1 cellular context compared by ENCODE assay signal in the genomic region with DNA sequence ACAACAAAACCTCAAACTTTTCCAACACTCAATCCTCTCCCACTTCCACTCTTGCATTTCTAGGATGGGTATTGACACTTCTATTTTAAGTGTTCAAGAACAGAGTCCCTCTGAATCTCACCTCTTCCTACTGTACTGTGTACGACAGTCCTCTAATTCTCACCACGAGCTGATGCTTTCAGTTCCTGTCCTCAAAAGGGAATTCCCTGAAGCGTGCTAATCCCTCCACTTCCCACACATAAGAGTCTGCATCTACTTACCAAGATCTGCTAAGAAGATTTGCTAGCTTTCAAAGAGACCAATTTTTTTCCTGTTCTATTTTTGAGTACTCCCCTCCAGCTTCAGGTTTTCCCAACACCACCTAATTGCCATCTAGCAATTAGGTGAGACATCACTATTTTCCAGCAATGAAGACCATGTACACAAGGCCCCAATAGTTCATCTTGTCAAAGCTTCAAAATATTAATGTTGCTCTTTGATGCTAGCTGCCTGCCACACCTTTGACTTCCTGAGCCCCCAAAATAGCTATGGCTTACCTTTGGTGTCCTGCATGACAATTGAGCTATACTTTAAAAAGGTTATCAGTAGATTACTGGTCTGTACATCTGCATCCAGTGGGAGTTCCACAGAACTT.
A peak's percentile ranks its signal among the peaks of the same experiment; 100 is the strongest.
TF ChIP-seq lines count a peak whose summit lies in the region.

No MANE protein-coding gene starts in this region.

TF ChIP-seq in GM12878, 131 proteins besides CTCF, POLR2A, EP300 and RAD21 (continued from another document and continues in another):
- TF ChIP-seq EED (IDR thresholded peaks at IDR 0.05; ENCODE audit: low read depth): peak; percentile 99
- no peak for TF ChIP-seq POLR2AphosphoS2 (IDR thresholded peaks at IDR 0.05; ENCODE audit: low read depth, low read length)
- TF ChIP-seq BACH1 (IDR thresholded peaks at IDR 0.05; ENCODE audit: borderline replicate concordance): peak; percentile 80; the same call in 1 of the 2 replicates
- no peak for TF ChIP-seq LARP7 (IDR thresholded peaks at IDR 0.05)
- TF ChIP-seq SRF (IDR thresholded peaks at IDR 0.05; ENCODE audit: low read depth in 2 of 2, low read length in 2 of 2): peak in 1 of 2 experiments; percentile 74; a peak in 1 of 4 replicates
- no peak for TF ChIP-seq SMAD5 (IDR thresholded peaks at IDR 0.05; ENCODE audit: low read depth)
- 0 out of 2 replicates have a peak, but pooled peaks have one; percentile 19 for TF ChIP-seq TAF1 (IDR thresholded peaks at IDR 0.05; ENCODE audit: borderline replicate concordance, low read depth, low read length)
- TF ChIP-seq TBL1XR1 (IDR thresholded peaks at IDR 0.05; ENCODE audit: low read depth, low read length): peak; percentile 86
- peak in 1 of 2 experiments; percentile 93; a peak in 2 of 4 replicates for TF ChIP-seq CEBPB (IDR thresholded peaks at IDR 0.05; ENCODE audit: borderline replicate concordance in 1 of 2, low read depth in 2 of 2, low read length in 2 of 2)
- TF ChIP-seq ZNF384 (IDR thresholded peaks at IDR 0.05; ENCODE audit: borderline replicate concordance, low read depth, low read length): no peak; the same call in 1 of the 2 replicates
- TF ChIP-seq TCF7 (IDR thresholded peaks at IDR 0.05; ENCODE audit: borderline replicate concordance): peak; percentile 67
- peak; percentile 78; the same call in 1 of the 2 replicates for TF ChIP-seq ZBED1 (IDR thresholded peaks at IDR 0.05; ENCODE audit: borderline replicate concordance)
- no peak for TF ChIP-seq CBX3 (IDR thresholded peaks at IDR 0.05; ENCODE audit: borderline replicate concordance, low read depth)
- TF ChIP-seq, protein P1, sequence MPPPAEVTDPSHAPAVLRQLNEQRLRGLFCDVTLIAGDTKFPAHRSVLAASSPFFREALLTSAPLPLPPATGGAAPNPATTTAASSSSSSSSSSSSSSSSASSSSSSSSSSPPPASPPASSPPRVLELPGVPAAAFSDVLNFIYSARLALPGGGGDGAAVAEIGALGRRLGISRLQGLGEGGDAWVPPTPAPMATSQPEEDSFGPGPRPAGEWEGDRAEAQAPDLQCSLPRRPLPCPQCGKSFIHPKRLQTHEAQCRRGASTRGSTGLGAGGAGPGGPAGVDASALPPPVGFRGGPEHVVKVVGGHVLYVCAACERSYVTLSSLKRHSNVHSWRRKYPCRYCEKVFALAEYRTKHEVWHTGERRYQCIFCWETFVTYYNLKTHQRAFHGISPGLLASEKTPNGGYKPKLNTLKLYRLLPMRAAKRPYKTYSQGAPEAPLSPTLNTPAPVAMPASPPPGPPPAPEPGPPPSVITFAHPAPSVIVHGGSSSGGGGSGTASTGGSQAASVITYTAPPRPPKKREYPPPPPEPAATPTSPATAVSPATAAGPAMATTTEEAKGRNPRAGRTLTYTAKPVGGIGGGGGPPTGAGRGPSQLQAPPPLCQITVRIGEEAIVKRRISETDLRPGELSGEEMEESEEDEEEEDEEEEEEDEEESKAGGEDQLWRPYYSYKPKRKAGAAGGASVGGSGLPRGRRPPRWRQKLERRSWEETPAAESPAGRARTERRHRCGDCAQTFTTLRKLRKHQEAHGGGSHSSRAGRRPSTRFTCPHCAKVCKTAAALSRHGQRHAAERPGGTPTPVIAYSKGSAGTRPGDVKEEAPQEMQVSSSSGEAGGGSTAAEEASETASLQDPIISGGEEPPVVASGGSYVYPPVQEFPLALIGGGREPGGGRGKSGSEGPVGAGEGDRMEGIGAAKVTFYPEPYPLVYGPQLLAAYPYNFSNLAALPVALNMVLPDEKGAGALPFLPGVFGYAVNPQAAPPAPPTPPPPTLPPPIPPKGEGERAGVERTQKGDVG (CRISPR knock-in tag; IDR thresholded peaks at IDR 0.05): no peak
- TF ChIP-seq, protein P2, sequence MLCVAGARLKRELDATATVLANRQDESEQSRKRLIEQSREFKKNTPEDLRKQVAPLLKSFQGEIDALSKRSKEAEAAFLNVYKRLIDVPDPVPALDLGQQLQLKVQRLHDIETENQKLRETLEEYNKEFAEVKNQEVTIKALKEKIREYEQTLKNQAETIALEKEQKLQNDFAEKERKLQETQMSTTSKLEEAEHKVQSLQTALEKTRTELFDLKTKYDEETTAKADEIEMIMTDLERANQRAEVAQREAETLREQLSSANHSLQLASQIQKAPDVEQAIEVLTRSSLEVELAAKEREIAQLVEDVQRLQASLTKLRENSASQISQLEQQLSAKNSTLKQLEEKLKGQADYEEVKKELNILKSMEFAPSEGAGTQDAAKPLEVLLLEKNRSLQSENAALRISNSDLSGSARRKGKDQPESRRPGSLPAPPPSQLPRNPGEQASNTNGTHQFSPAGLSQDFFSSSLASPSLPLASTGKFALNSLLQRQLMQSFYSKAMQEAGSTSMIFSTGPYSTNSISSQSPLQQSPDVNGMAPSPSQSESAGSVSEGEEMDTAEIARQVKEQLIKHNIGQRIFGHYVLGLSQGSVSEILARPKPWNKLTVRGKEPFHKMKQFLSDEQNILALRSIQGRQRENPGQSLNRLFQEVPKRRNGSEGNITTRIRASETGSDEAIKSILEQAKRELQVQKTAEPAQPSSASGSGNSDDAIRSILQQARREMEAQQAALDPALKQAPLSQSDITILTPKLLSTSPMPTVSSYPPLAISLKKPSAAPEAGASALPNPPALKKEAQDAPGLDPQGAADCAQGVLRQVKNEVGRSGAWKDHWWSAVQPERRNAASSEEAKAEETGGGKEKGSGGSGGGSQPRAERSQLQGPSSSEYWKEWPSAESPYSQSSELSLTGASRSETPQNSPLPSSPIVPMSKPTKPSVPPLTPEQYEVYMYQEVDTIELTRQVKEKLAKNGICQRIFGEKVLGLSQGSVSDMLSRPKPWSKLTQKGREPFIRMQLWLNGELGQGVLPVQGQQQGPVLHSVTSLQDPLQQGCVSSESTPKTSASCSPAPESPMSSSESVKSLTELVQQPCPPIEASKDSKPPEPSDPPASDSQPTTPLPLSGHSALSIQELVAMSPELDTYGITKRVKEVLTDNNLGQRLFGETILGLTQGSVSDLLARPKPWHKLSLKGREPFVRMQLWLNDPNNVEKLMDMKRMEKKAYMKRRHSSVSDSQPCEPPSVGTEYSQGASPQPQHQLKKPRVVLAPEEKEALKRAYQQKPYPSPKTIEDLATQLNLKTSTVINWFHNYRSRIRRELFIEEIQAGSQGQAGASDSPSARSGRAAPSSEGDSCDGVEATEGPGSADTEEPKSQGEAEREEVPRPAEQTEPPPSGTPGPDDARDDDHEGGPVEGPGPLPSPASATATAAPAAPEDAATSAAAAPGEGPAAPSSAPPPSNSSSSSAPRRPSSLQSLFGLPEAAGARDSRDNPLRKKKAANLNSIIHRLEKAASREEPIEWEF (IDR thresholded peaks at IDR 0.05; ENCODE audit: insufficient replicate concordance, low read depth, low read length): peak; percentile 75
- peak; percentile 67; the same call in 1 of the 2 replicates for TF ChIP-seq PML (IDR thresholded peaks at IDR 0.05; ENCODE audit: low read length)
- TF ChIP-seq BHLHE40 (IDR thresholded peaks at IDR 0.05; ENCODE audit: borderline replicate concordance in 1 of 2, low read depth in 2 of 2, low read length in 1 of 2): peak; percentile 95
- TF ChIP-seq SMAD1 (IDR thresholded peaks at IDR 0.05; ENCODE audit: low read depth, partially characterized antibody): peak; percentile 80
- TF ChIP-seq ZNF207 (IDR thresholded peaks at IDR 0.05; ENCODE audit: borderline replicate concordance): peak; percentile 51; the same call in 1 of the 2 replicates
- TF ChIP-seq, protein P3, sequence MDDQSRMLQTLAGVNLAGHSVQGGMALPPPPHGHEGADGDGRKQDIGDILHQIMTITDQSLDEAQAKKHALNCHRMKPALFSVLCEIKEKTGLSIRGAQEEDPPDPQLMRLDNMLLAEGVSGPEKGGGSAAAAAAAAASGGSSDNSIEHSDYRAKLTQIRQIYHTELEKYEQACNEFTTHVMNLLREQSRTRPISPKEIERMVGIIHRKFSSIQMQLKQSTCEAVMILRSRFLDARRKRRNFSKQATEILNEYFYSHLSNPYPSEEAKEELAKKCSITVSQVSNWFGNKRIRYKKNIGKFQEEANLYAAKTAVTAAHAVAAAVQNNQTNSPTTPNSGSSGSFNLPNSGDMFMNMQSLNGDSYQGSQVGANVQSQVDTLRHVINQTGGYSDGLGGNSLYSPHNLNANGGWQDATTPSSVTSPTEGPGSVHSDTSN (IDR thresholded peaks at IDR 0.05; ENCODE audit: insufficient replicate concordance, low read depth, low read length): no peak
- TF ChIP-seq CREM (IDR thresholded peaks at IDR 0.05; ENCODE audit: low read depth): peak; percentile 87
- peak; percentile 76 for TF ChIP-seq CBFB (IDR thresholded peaks at IDR 0.05; ENCODE audit: low read depth)
- no peak for TF ChIP-seq SREBF2 (IDR thresholded peaks at IDR 0.05; ENCODE audit: low read length)
- TF ChIP-seq BRCA1 (IDR thresholded peaks at IDR 0.05; ENCODE audit: low read depth, low read length): no peak
- no peak for TF ChIP-seq TARDBP (IDR thresholded peaks at IDR 0.05; ENCODE audit: borderline replicate concordance)
- peak; percentile 54; the same call in 1 of the 2 replicates for TF ChIP-seq CREB1 (IDR thresholded peaks at IDR 0.05; ENCODE audit: low read depth)
- TF ChIP-seq CHD2 (IDR thresholded peaks at IDR 0.05; ENCODE audit: borderline replicate concordance, low read depth, low read length): peak; percentile 74; the same call in 1 of the 2 replicates
- TF ChIP-seq IRF4 (IDR thresholded peaks at IDR 0.05; ENCODE audit: low read depth, low read length): peak; percentile 96
- TF ChIP-seq, protein P4, sequence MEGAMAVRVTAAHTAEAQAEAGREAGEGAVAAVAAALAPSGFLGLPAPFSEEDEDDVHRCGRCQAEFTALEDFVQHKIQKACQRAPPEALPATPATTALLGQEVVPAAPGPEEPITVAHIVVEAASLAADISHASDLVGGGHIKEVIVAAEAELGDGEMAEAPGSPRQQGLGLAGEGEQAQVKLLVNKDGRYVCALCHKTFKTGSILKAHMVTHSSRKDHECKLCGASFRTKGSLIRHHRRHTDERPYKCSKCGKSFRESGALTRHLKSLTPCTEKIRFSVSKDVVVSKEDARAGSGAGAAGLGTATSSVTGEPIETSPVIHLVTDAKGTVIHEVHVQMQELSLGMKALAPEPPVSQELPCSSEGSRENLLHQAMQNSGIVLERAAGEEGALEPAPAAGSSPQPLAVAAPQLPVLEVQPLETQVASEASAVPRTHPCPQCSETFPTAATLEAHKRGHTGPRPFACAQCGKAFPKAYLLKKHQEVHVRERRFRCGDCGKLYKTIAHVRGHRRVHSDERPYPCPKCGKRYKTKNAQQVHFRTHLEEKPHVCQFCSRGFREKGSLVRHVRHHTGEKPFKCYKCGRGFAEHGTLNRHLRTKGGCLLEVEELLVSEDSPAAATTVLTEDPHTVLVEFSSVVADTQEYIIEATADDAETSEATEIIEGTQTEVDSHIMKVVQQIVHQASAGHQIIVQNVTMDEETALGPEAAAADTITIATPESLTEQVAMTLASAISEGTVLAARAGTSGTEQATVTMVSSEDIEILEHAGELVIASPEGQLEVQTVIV (IDR thresholded peaks at IDR 0.05; ENCODE audit: borderline replicate concordance, partially characterized antibody): no peak
- TF ChIP-seq ESRRA (IDR thresholded peaks at IDR 0.05; ENCODE audit: low read length): no peak
- TF ChIP-seq, protein P5, sequence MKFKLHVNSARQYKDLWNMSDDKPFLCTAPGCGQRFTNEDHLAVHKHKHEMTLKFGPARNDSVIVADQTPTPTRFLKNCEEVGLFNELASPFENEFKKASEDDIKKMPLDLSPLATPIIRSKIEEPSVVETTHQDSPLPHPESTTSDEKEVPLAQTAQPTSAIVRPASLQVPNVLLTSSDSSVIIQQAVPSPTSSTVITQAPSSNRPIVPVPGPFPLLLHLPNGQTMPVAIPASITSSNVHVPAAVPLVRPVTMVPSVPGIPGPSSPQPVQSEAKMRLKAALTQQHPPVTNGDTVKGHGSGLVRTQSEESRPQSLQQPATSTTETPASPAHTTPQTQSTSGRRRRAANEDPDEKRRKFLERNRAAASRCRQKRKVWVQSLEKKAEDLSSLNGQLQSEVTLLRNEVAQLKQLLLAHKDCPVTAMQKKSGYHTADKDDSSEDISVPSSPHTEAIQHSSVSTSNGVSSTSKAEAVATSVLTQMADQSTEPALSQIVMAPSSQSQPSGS (IDR thresholded peaks at IDR 0.05; ENCODE audit: low read length): peak; percentile 96
- TF ChIP-seq BMI1 (IDR thresholded peaks at IDR 0.05; ENCODE audit: borderline replicate concordance): peak; percentile 74; the same call in 1 of the 2 replicates
- no peak for TF ChIP-seq RB1 (IDR thresholded peaks at IDR 0.05; ENCODE audit: borderline replicate concordance)
- TF ChIP-seq, protein P6, sequence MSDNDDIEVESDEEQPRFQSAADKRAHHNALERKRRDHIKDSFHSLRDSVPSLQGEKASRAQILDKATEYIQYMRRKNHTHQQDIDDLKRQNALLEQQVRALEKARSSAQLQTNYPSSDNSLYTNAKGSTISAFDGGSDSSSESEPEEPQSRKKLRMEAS (IDR thresholded peaks at IDR 0.05; ENCODE audit: low read depth, low read length): peak; percentile 59; the same call in 1 of the 2 replicates
- TF ChIP-seq ZNF274 (IDR thresholded peaks at IDR 0.05; ENCODE audit: insufficient read depth, insufficient read length): no peak
- peak; percentile 92 for TF ChIP-seq PAX5 (IDR thresholded peaks at IDR 0.05; ENCODE audit: borderline replicate concordance, low read depth, low read length)
- peak; percentile 93 for TF ChIP-seq RELA (IDR thresholded peaks at IDR 0.05; ENCODE audit: borderline replicate concordance, partially characterized antibody)
- peak; percentile 48; the same call in 1 of the 2 replicates for TF ChIP-seq SMARCA5 (IDR thresholded peaks at IDR 0.05)
- TF ChIP-seq RBBP5 (conservative IDR thresholded peaks at IDR 0.05): no peak
- TF ChIP-seq GABPA (IDR thresholded peaks at IDR 0.05; ENCODE audit: low read depth): 0 out of 2 replicates have a peak, but pooled peaks have one; percentile 30
- TF ChIP-seq YBX1 (IDR thresholded peaks at IDR 0.05): no peak
- TF ChIP-seq MYC (IDR thresholded peaks at IDR 0.05; ENCODE audit: insufficient read depth, insufficient read length, insufficient replicate concordance, low read length, severe bottlenecking): no peak
